Comparison of ENCODE assay signal across 1 cellular context in genomic region chr5:139752506-139753350, GRCh38.
A peak's percentile ranks its signal among the peaks of the same experiment; 100 is the strongest.
TF ChIP-seq lines count a peak whose summit lies in the region.

No MANE protein-coding gene starts in this region.

TF ChIP-seq in GM12878, 131 proteins besides CTCF, POLR2A, EP300 and RAD21 (continued from another document):
- 0 out of 2 replicates have a peak, but pooled peaks have one; percentile 36 for TF ChIP-seq ZBTB33 (IDR thresholded peaks at IDR 0.05)
